Comparison of ENCODE assay signal across 8 cellular contexts in genomic region chr16:85686912-85687591, GRCh38. TPM values are rescaled to one million over a fixed set of nuclear protein-coding genes. Genes with fewer than 3 reads are reported as not detected.
DNase-seq lines count a peak whose midpoint lies in the region; ATAC-seq and TF ChIP-seq lines count a peak whose summit lies in the region.
"Had no signal": no experiment of that assay in that cellular context is flagged by ENCODE, and none has a peak within 500 bp of the region (broad histone marks: within the 10 kb centered on the region; RNA-seq: fewer than 3 reads in every experiment).

No MANE protein-coding gene starts in this region.

- no peaks in the 10 kb centered on the region for H3K9me3 Mint-ChIP-seq in Calu3 (ENCODE audit: low read depth, unreplicated experiment)
- no peaks in the 10 kb centered on the region for H3K9me3 Mint-ChIP-seq in IgD-negative memory B cell
- no peaks in the 10 kb centered on the region for H3K9me3 Mint-ChIP-seq in activated T-cell treated with anti-CD3 and anti-CD28 coated beads, Interleukin-2, amount 50 U/mL, for 24 hours
- H3K9me3 Mint-ChIP-seq in natural killer cell: no peaks in the 10 kb centered on the region

- intact Hi-C loops in Calu3 (cut with micrococcal nuclease; ENCODE audit: unreplicated experiment) (no loop called here), natural killer cell (cut with micrococcal nuclease) (no loop called here)

- TF ChIP-seq CTCF in Calu3 (IDR thresholded peaks at IDR 0.05; ENCODE audit: unreplicated experiment) (no peak), natural killer cell (IDR thresholded peaks at IDR 0.05) (no peak)

- peaks cover 25% of the 10 kb centered on the region for H3K27me3 Mint-ChIP-seq in Calu3 (ENCODE audit: unreplicated experiment)
- peaks cover 2% of the 10 kb centered on the region for H3K27me3 Mint-ChIP-seq in IgD-negative memory B cell
- H3K27me3 Mint-ChIP-seq in activated T-cell treated with anti-CD3 and anti-CD28 coated beads, Interleukin-2, amount 50 U/mL, for 24 hours: no peaks in the 10 kb centered on the region
- H3K27me3 Mint-ChIP-seq in natural killer cell (ENCODE audit: low read depth in 2 of 2): no peaks in the 10 kb centered on the region

- CTCF ChIA-PET in Calu3 (lab: Charles Lee): no interaction called here

- H3K4me3 Mint-ChIP-seq in Calu3 (ENCODE audit: low read depth, unreplicated experiment) (peak overlapping the region; percentile 65), IgD-negative memory B cell (peak overlapping the region; percentile 69 to 87 (median 74)), natural killer cell (peak overlapping the region; percentile 58)
- peak overlapping the region; percentile 90 for H3K4me3 Mint-ChIP-seq in activated T-cell treated with anti-CD3 and anti-CD28 coated beads, Interleukin-2, amount 50 U/mL, for 24 hours

- BruUV-seq in Calu3 (replicated peaks; lab: Mats Ljungman, UMichigan): no TSS peak

- H3K4me1 Mint-ChIP-seq in Calu3 (ENCODE audit: low read depth, unreplicated experiment) (no peaks in the 10 kb centered on the region), IgD-negative memory B cell (peaks cover 6 to 13% (median 7%) of the 10 kb centered on the region in 3 donors), natural killer cell (no peaks in the 10 kb centered on the region)
- peaks cover 17% of the 10 kb centered on the region for H3K4me1 Mint-ChIP-seq in activated T-cell treated with anti-CD3 and anti-CD28 coated beads, Interleukin-2, amount 50 U/mL, for 24 hours (ENCODE audit: low read depth)

- H3K36me3 Mint-ChIP-seq in Calu3 (ENCODE audit: insufficient read depth, unreplicated experiment) (peaks cover 15% of the 10 kb centered on the region), IgD-negative memory B cell (no peaks in the 10 kb centered on the region), natural killer cell (no peaks in the 10 kb centered on the region)
- H3K36me3 Mint-ChIP-seq in activated T-cell treated with anti-CD3 and anti-CD28 coated beads, Interleukin-2, amount 50 U/mL, for 24 hours (ENCODE audit: low read depth): peaks cover 61% of the 10 kb centered on the region

- ATAC-seq in natural killer cell (no peak), GM19452 (IDR thresholded peaks at IDR 0.05; ENCODE audit: unreplicated experiment) (no peak), GM19328 (IDR thresholded peaks at IDR 0.05; ENCODE audit: unreplicated experiment) (no peak)
- ATAC-seq: upper lobe of right lung had no signal

- no peak overlapping the region for H3K27ac Mint-ChIP-seq in Calu3 (ENCODE audit: unreplicated experiment)
- H3K27ac Mint-ChIP-seq in IgD-negative memory B cell: no peak overlapping the region
- H3K27ac Mint-ChIP-seq in activated T-cell treated with anti-CD3 and anti-CD28 coated beads, Interleukin-2, amount 50 U/mL, for 24 hours: peak overlapping the region; percentile 70
- H3K27ac Mint-ChIP-seq in natural killer cell: no peak overlapping the region

- DNase-seq in Calu3 (no peak), natural killer cell (no peak), DMS153 treated with DMSO at 0.1 percent for 48 hours (lab: John Stamatoyannopoulos, UW; ENCODE audit: unreplicated experiment) (no peak)
- no peak for DNase-seq in activated T-cell treated with anti-CD3 and anti-CD28 coated beads, Interleukin-2, amount 50 U/mL, for 24 hours
- DNase-seq: upper lobe of right lung had no signal

RNA-seq across cellular contexts. Expression of gene GINS2, which starts 1.7 kb away (rescaled TPM):
- total RNA-seq in Calu3 (2022) (19.7 and 25.2 TPM in 2 replicates), natural killer cell (1 to 10 TPM in 1 of 3 donors, under 1 TPM in 2; 0.73 to 2.6 (median 0.89) TPM)
- 0.69 TPM for polyA plus RNA-seq in IgD-negative memory B cell
